Comparison of ENCODE assay signal across 36 cellular contexts in the genomic region with DNA sequence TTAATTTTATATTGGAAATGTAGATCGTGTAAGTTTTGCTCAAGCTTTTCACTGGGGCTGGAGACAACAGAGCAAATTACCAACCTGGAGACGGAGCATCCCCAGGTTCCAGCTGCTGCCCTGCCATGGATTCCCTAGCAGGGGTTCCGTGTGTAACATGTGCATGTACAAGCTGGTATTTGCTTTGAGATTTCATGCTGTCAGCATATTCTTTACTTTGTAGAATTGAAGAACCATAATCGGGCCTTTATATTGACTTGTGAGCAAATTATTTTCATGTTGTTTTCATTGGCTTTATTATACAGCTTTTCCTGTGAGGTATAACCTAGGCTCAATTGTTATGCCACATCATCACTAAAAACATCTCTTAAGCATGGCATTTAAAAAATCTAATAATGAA.
"Had no signal": no experiment of that assay in that cellular context is flagged by ENCODE, and none has a peak within 500 bp of the region (broad histone marks: within the 10 kb centered on the region; RNA-seq: fewer than 3 reads in every experiment).

No MANE protein-coding gene starts in this region.

- DNase-seq: Karpas-422, Kasumi-1, MG63, MM.1S, MV-4-11, NCI-H1048, NCI-H1092, NCI-H1092 treated with DMSO at 0.1 percent for 48 hours, NCI-H1105, NCI-H1105 treated with DMSO at 0.1 percent for 48 hours, NCI-H1417, NCI-H1417 treated with DMSO at 0.1 percent for 48 hours, NCI-H1436, NCI-H1436 treated with DMSO at 0.1 percent for 48 hours, NCI-H146, NCI-H1694, NCI-H1694 treated with DMSO at 0.1 percent for 48 hours, NCI-H187, NCI-H187 treated with DMSO at 0.1 percent for 48 hours, NCI-H1930, NCI-H2029, NCI-H2029 treated with DMSO at 0.1 percent for 48 hours, NCI-H2081, NCI-H2081 treated with DMSO at 0.1 percent for 48 hours, NCI-H2107, NCI-H2171, NCI-H2171 treated with DMSO at 0.1 percent for 48 hours, NCI-H2227 treated with DMSO at 0.1 percent for 48 hours, NCI-H226, NCI-H345, NCI-H446, NCI-H446 treated with DMSO at 0.1 percent for 48 hours, NCI-H510A, NCI-H510A treated with DMSO at 0.1 percent for 48 hours, NCI-H524, NCI-H524 treated with DMSO at 0.1 percent for 48 hours had no signal

- H3K27me3 ChIP-seq: MG63 had no signal

- H3K4me3 ChIP-seq: MG63 had no signal

- H3K36me3 ChIP-seq: MG63 had no signal

- H3K9me3 ChIP-seq: MG63 had no signal
